12 cellular contexts compared by ENCODE assay signal in genomic region chr16:66899310-66899944, GRCh38. TPM values are rescaled to one million over a fixed set of nuclear protein-coding genes. Genes with fewer than 3 reads are reported as not detected.
DNase-seq lines count a peak whose midpoint lies in the region; ATAC-seq, FAIRE-seq and TF ChIP-seq lines count a peak whose summit lies in the region.
"Had no signal": no experiment of that assay in that cellular context is flagged by ENCODE, and none has a peak within 500 bp of the region (broad histone marks: within the 10 kb centered on the region; RNA-seq: fewer than 3 reads in every experiment).

No MANE protein-coding gene starts in this region.

- no peaks in the 10 kb centered on the region for H3K27me3 Mint-ChIP-seq in mesothelial cell of epicardium (ENCODE audit: low read depth)
- H3K27me3 Mint-ChIP-seq in natural killer cell (ENCODE audit: low read depth in 2 of 2), result no peaks in the 10 kb centered on the region
- H3K27me3 Mint-ChIP-seq: central memory CD8-positive, alpha-beta T cell had no signal

- H3K27ac Mint-ChIP-seq in mesothelial cell of epicardium (peak overlapping the region; percentile 84), natural killer cell (no peak overlapping the region)
- H3K27ac Mint-ChIP-seq: memory B cell had no signal

- no peak for TF ChIP-seq POLR2A in H1 (IDR thresholded peaks at IDR 0.05; ENCODE audit: control extremely low read depth in 1 of 2, low read depth in 2 of 2, low read length in 2 of 2)

- H2BK120ac ChIP-seq in H1 (replicated peaks; ENCODE audit: low read depth, low read length), result no peak overlapping the region

- no peak for FAIRE-seq in H1 (lab: Jason Lieb, UNC)
- FAIRE-seq: A204.1 had no signal

- intact Hi-C loops in upper lobe of right lung (cut with DNase I), result no loop called here
- intact Hi-C loops in natural killer cell (cut with micrococcal nuclease), result no loop called here

- H3K14ac ChIP-seq in H1 (ENCODE audit: insufficient read length), result no peak overlapping the region

- no peak overlapping the region for H2AK5ac ChIP-seq in H1 (ENCODE audit: low read depth, low read length)

- no peak for TF ChIP-seq CTCF in H1 (IDR thresholded peaks at IDR 0.05; ENCODE audit: control extremely low read depth in 1 of 3, insufficient read depth in 1 of 3, low read depth in 1 of 3, low read length in 3 of 3)
- no peak for TF ChIP-seq CTCF in mesothelial cell of epicardium (IDR thresholded peaks at IDR 0.05; ENCODE audit: unreplicated experiment)
- TF ChIP-seq CTCF in upper lobe of right lung (IDR thresholded peaks at IDR 0.05), result no peak
- no peak for TF ChIP-seq CTCF in natural killer cell (IDR thresholded peaks at IDR 0.05)

- H4K91ac ChIP-seq in H1 (replicated peaks; ENCODE audit: insufficient read length, low read length), result no peak overlapping the region

- DNase-seq in NCI-H1092 treated with DMSO at 0.1 percent for 48 hours (lab: John Stamatoyannopoulos, UW), result peak; percentile 40
- DNase-seq in NCI-H1092 (lab: John Stamatoyannopoulos, UW), result no peak
- DNase-seq in H1 (ENCODE audit: low read depth in 1 of 2, low spot score in 2 of 2), result no peak
- DNase-seq in mesothelial cell of epicardium (ENCODE audit: low spot score in 2 of 2, unreplicated experiment in 2 of 2), result no peak
- DNase-seq in upper lobe of right lung, result no peak
- no peak for DNase-seq in HT-29 (ENCODE audit: low spot score)
- DNase-seq in natural killer cell, result no peak

- H2BK20ac ChIP-seq in H1 (ENCODE audit: low read length), result no peak overlapping the region

- CTCF ChIA-PET in H1 (lab: Charles Lee; ENCODE audit: partially characterized antibody), result interaction anchor here (0.8 to 42.0 kb wide), 4 partner anchors 16 to 79 kb away, joined by 3 to 1009 read pairs (median 24); partner anchors contain the start of genes CDH16, CIAO2B and RRAD

- no peak overlapping the region for H3K9ac ChIP-seq in H1 (replicated peaks in 1 of 4; ENCODE audit: extremely low read depth in 1 of 4, low read depth in 3 of 4, low read length in 3 of 4)

- no peak overlapping the region for H3K56ac ChIP-seq in H1 (replicated peaks; ENCODE audit: insufficient read length, low read depth, low read length)

- no peak overlapping the region for H3K4ac ChIP-seq in H1 (replicated peaks; ENCODE audit: insufficient read length, low read depth, low read length)

- H3K4me3 Mint-ChIP-seq in mesothelial cell of epicardium, result no peak overlapping the region
- H3K4me3 Mint-ChIP-seq in natural killer cell, result no peak overlapping the region
- H3K4me3 Mint-ChIP-seq: central memory CD8-positive, alpha-beta T cell; memory B cell had no signal

- H3K4me1 Mint-ChIP-seq in mesothelial cell of epicardium (peaks cover 31% of the 10 kb centered on the region), natural killer cell (peaks cover 0 to 17% of the 10 kb centered on the region in 2 donors)

- no peaks in the 10 kb centered on the region for H3K36me3 ChIP-seq in H1 (ENCODE audit: control insufficient read depth in 2 of 4, insufficient read depth in 4 of 4, low read length in 3 of 4)
- H3K36me3 ChIP-seq in upper lobe of right lung, result no peaks in the 10 kb centered on the region

- POLR2A ChIA-PET in H1 (lab: Charles Lee; ENCODE audit: partially characterized antibody), result interaction anchor here (1.0 to 2.3 kb wide), 2 partner anchors 19 kb away, joined by 3 to 5 read pairs; partner anchors contain the start of genes CDH16 and PDP2

- ATAC-seq in upper lobe of right lung (no peak), GM18517 (IDR thresholded peaks at IDR 0.05; ENCODE audit: unreplicated experiment) (no peak), natural killer cell (no peak)
- ATAC-seq: activated CD4-positive, CD25-positive, alpha-beta regulatory T cell treated with anti-CD3 and anti-CD28 coated beads, Interleukin-2, amount 50 U/mL, for 24 hours had no signal

- no peak for TF ChIP-seq RAD21 in H1 (IDR thresholded peaks at IDR 0.05 in 1 of 2, conservative IDR thresholded peaks at IDR 0.05 in 1 of 2; ENCODE audit: low read depth in 2 of 2, low read length in 2 of 2)

- H4K5ac ChIP-seq in H1 (ENCODE audit: insufficient read length, low read depth, low read length), result no peak overlapping the region

- no peak overlapping the region for H4K8ac ChIP-seq in H1 (ENCODE audit: extremely low read depth, insufficient read depth, low read length)

- no peak overlapping the region for H3K4me2 ChIP-seq in H1 (ENCODE audit: insufficient read depth in 1 of 2, low read depth in 2 of 2, low read length in 2 of 2)

- H3K79me1 ChIP-seq in H1 (ENCODE audit: low read depth, low read length), result no peaks in the 10 kb centered on the region

- peak overlapping the region; percentile 88; the same call in 1 of the 2 replicates for H2BK15ac ChIP-seq in H1 (ENCODE audit: low read length)

- H3K4me1 ChIP-seq in H1 (replicated peaks in 1 of 4; ENCODE audit: control insufficient read depth in 3 of 4, insufficient read depth in 4 of 4, low read length in 3 of 4) (peaks cover 0 to 6% (median 2%) of the 10 kb centered on the region in 4 experiments; a peak in 3 of 7 replicates), upper lobe of right lung (peaks cover 28% of the 10 kb centered on the region)

- H3K9me3 ChIP-seq in H1 (ENCODE audit: insufficient read depth in 2 of 2, low read depth in 1 of 2, low read length in 1 of 2) (no peaks in the 10 kb centered on the region), upper lobe of right lung (no peaks in the 10 kb centered on the region)

- H3K23me2 ChIP-seq in H1 (ENCODE audit: low read depth, low read length), result no peaks in the 10 kb centered on the region

- 0 out of 2 replicates have a peak overlapping the region, but pooled peaks have one; percentile 9 for H2BK12ac ChIP-seq in H1 (ENCODE audit: low read depth, low read length)

- H3K36me3 Mint-ChIP-seq in mesothelial cell of epicardium (no peaks in the 10 kb centered on the region), natural killer cell (no peaks in the 10 kb centered on the region)
- H3K36me3 Mint-ChIP-seq: memory B cell had no signal

- no peaks in the 10 kb centered on the region for H3K9me3 Mint-ChIP-seq in mesothelial cell of epicardium
- no peaks in the 10 kb centered on the region for H3K9me3 Mint-ChIP-seq in natural killer cell
- H3K9me3 Mint-ChIP-seq: central memory CD8-positive, alpha-beta T cell; memory B cell had no signal

- H3K27ac ChIP-seq in H1 (ENCODE audit: low read depth, low read length), result no peak overlapping the region
- peak overlapping the region; percentile 73 for H3K27ac ChIP-seq in upper lobe of right lung

- 77% methylated on average over 6 of the region's 6 CpGs; no CpG with 5 or more reads in 1 of the 2 experiments for WGBS in H1 (ENCODE audit: extremely low coverage in 1 of 2, insufficient coverage in 1 of 2, insufficient read length in 1 of 2, insufficient replicate concordance in 2 of 2, low coverage in 1 of 2, low lambda C conversion rate in 2 of 2, missing lambda C conversion rate in 1 of 2), 2 experiments

- no peak overlapping the region for H3K18ac ChIP-seq in H1 (ENCODE audit: extremely low read depth, low read length)

- no peak for TF ChIP-seq EP300 in H1 (IDR thresholded peaks at IDR 0.05; ENCODE audit: borderline replicate concordance in 1 of 2, low read depth in 2 of 2, low read length in 2 of 2)

- H3K4me3 ChIP-seq in H1 (ENCODE audit: extremely low read depth in 1 of 4, insufficient read depth in 2 of 4, low read depth in 3 of 4, low read length in 4 of 4) (no peak overlapping the region), upper lobe of right lung (no peak overlapping the region)

- peaks cover 4 to 7% of the 10 kb centered on the region in 2 experiments for H4K20me1 ChIP-seq in H1 (replicated peaks in 1 of 2; ENCODE audit: control insufficient read depth in 1 of 2, insufficient read depth in 2 of 2, low read length in 2 of 2)

- H3K23ac ChIP-seq in H1 (ENCODE audit: insufficient read length), result no peak overlapping the region

- no peaks in the 10 kb centered on the region for H3K79me2 ChIP-seq in H1 (ENCODE audit: control insufficient read depth in 1 of 2, insufficient read depth in 2 of 2, low read length in 2 of 2)

- H2BK5ac ChIP-seq in H1 (ENCODE audit: low read depth, low read length), result no peak overlapping the region

- H3K27me3 ChIP-seq in H1 (replicated peaks in 1 of 4; ENCODE audit: control insufficient read depth in 3 of 4, extremely low read depth in 1 of 4, insufficient read depth in 3 of 4, low read length in 3 of 4) (no peaks in the 10 kb centered on the region; a peak in 1 of 7 replicates), upper lobe of right lung (no peaks in the 10 kb centered on the region)

- H2AFZ ChIP-seq in H1 (ENCODE audit: low read length), result no peak overlapping the region

RNA-seq across cellular contexts. Expression of gene PDP2, which starts 19.1 kb away (rescaled TPM):
- 36.0 and 36.5 TPM in 2 replicates for total RNA-seq in H1 (2021; fragmentation: NEBNext Ultra II Directional; extraction: Animal tissue kit (Norgen Biotek cat#: 25700))
- polyA plus RNA-seq in H1 (2011; rRNA removed), result 10.1 and 11.7 TPM in 2 replicates
- 15.6 TPM for polyA plus RNA-seq in H1 (2011; cell fraction: cytosol; rRNA removed)
- 20.5 TPM for polyA plus RNA-seq in H1 (2011; cell fraction: nucleus; rRNA removed)
- polyA plus RNA-seq in H1 (2012, experiment 1 of 2), result 10.6 to 16.3 TPM (median 15.7 TPM) in 4 replicates
- polyA plus RNA-seq in H1 (2012, experiment 2 of 2), result 14.4 TPM
- polyA plus RNA-seq in H1 (2013, experiment 1 of 2), result 13.5 TPM
- 12.7 TPM for polyA plus RNA-seq in H1 (2013, experiment 2 of 2)
- 97.6 and 123 TPM in 2 replicates for polyA minus RNA-seq in H1 (2011; rRNA and poly(A)+ RNA removed)
- polyA minus RNA-seq in H1 (2011; cell fraction: cytosol; rRNA and poly(A)+ RNA removed), result 19.5 TPM
- polyA minus RNA-seq in H1 (2011; cell fraction: nucleus; rRNA and poly(A)+ RNA removed), result 28.7 TPM
- 16.7 to 17.4 TPM (median 16.9 TPM) in 3 replicates for total RNA-seq in mesothelial cell of epicardium
- total RNA-seq in upper lobe of right lung, result 22.4 TPM
- 2.8 and 5.3 TPM in 2 replicates for total RNA-seq in HT-29 (2014; rRNA removed; shearing (Covaris generic))
- 10 to 100 TPM; 10.2 to 16.5 (median 11.0) TPM for total RNA-seq in natural killer cell

RNA-seq across cellular contexts. Expression of gene CDH16, which starts 19.3 kb away (rescaled TPM):
- total RNA-seq in H1 (2021; fragmentation: NEBNext Ultra II Directional; extraction: Animal tissue kit (Norgen Biotek cat#: 25700)), result not detected in 2 replicates
- polyA plus RNA-seq in H1 (2011; rRNA removed), result not detected in 2 replicates
- polyA plus RNA-seq in H1 (2011; cell fraction: cytosol; rRNA removed), result not detected
- not detected for polyA plus RNA-seq in H1 (2011; cell fraction: nucleus; rRNA removed)
- not detected in 4 replicates for polyA plus RNA-seq in H1 (2012, experiment 1 of 2)
- polyA plus RNA-seq in H1 (2012, experiment 2 of 2), result not detected
- polyA plus RNA-seq in H1 (2013, experiment 1 of 2), result not detected
- not detected for polyA plus RNA-seq in H1 (2013, experiment 2 of 2)
- polyA minus RNA-seq in H1 (2011; rRNA and poly(A)+ RNA removed), result not detected in 2 replicates
- polyA minus RNA-seq in H1 (2011; cell fraction: cytosol; rRNA and poly(A)+ RNA removed), result not detected
- not detected for polyA minus RNA-seq in H1 (2011; cell fraction: nucleus; rRNA and poly(A)+ RNA removed)
- not detected in 3 replicates for total RNA-seq in mesothelial cell of epicardium
- not detected for total RNA-seq in upper lobe of right lung
- total RNA-seq in HT-29 (2014; rRNA removed; shearing (Covaris generic)), result not detected in 2 replicates
- not detected for total RNA-seq in natural killer cell

RNA-seq across cellular contexts. Expression of gene RRAD, which starts 25.9 kb away (rescaled TPM):
- not detected in 2 replicates for total RNA-seq in H1 (2021; fragmentation: NEBNext Ultra II Directional; extraction: Animal tissue kit (Norgen Biotek cat#: 25700))
- polyA plus RNA-seq in H1 (2011; rRNA removed), result 0.08 and 0.17 TPM in 2 replicates
- polyA plus RNA-seq in H1 (2011; cell fraction: cytosol; rRNA removed), result 0.26 TPM
- 0.57 TPM for polyA plus RNA-seq in H1 (2011; cell fraction: nucleus; rRNA removed)
- polyA plus RNA-seq in H1 (2012, experiment 1 of 2), result 0.16 to 0.83 TPM (median 0.18 TPM) in 3 of 4 replicates, not detected in the other
- polyA plus RNA-seq in H1 (2012, experiment 2 of 2), result 0.16 TPM
- 0.08 TPM for polyA plus RNA-seq in H1 (2013, experiment 1 of 2)
- 0.09 TPM for polyA plus RNA-seq in H1 (2013, experiment 2 of 2)
- polyA minus RNA-seq in H1 (2011; rRNA and poly(A)+ RNA removed), result not detected in 2 replicates
- not detected for polyA minus RNA-seq in H1 (2011; cell fraction: cytosol; rRNA and poly(A)+ RNA removed)
- not detected for polyA minus RNA-seq in H1 (2011; cell fraction: nucleus; rRNA and poly(A)+ RNA removed)
- total RNA-seq in mesothelial cell of epicardium (2.7 to 3.7 TPM (median 2.9 TPM) in 3 replicates), upper lobe of right lung (11.1 TPM), natural killer cell (1 to 10 TPM; 1.8 to 4.5 (median 2.8) TPM)
- 0.08 and 1.7 TPM in 2 replicates for total RNA-seq in HT-29 (2014; rRNA removed; shearing (Covaris generic))

RNA-seq across cellular contexts. Expression of gene CIAO2B, which starts 34.8 kb away (rescaled TPM):
- 65.6 and 71.3 TPM in 2 replicates for total RNA-seq in H1 (2021; fragmentation: NEBNext Ultra II Directional; extraction: Animal tissue kit (Norgen Biotek cat#: 25700))
- polyA plus RNA-seq in H1 (2011; rRNA removed), result 248 and 256 TPM in 2 replicates
- 191 TPM for polyA plus RNA-seq in H1 (2011; cell fraction: cytosol; rRNA removed)
- polyA plus RNA-seq in H1 (2011; cell fraction: nucleus; rRNA removed), result 156 TPM
- polyA plus RNA-seq in H1 (2012, experiment 1 of 2), result 67.2 to 137 TPM (median 134 TPM) in 4 replicates
- polyA plus RNA-seq in H1 (2012, experiment 2 of 2), result 152 TPM
- 82.5 TPM for polyA plus RNA-seq in H1 (2013, experiment 1 of 2)
- 88.9 TPM for polyA plus RNA-seq in H1 (2013, experiment 2 of 2)
- polyA minus RNA-seq in H1 (2011; rRNA and poly(A)+ RNA removed), result 69.6 and 94.4 TPM in 2 replicates
- polyA minus RNA-seq in H1 (2011; cell fraction: cytosol; rRNA and poly(A)+ RNA removed), result 53.9 TPM
- polyA minus RNA-seq in H1 (2011; cell fraction: nucleus; rRNA and poly(A)+ RNA removed), result 28.7 TPM
- total RNA-seq in mesothelial cell of epicardium, result 52.1 to 56.1 TPM (median 54.5 TPM) in 3 replicates
- total RNA-seq in upper lobe of right lung, result 69.4 TPM
- total RNA-seq in HT-29 (2014; rRNA removed; shearing (Covaris generic)), result 242 and 281 TPM in 2 replicates
- 10 to 100 TPM; 57.2 to 62.8 (median 60.0) TPM for total RNA-seq in natural killer cell

RNA-seq across cellular contexts. Expression of gene CES2, which starts 35.9 kb away (rescaled TPM):
- 14.4 and 14.7 TPM in 2 replicates for total RNA-seq in H1 (2021; fragmentation: NEBNext Ultra II Directional; extraction: Animal tissue kit (Norgen Biotek cat#: 25700))
- 8.6 and 16.8 TPM in 2 replicates for polyA plus RNA-seq in H1 (2011; rRNA removed)
- 12.2 TPM for polyA plus RNA-seq in H1 (2011; cell fraction: cytosol; rRNA removed)
- 34.5 TPM for polyA plus RNA-seq in H1 (2011; cell fraction: nucleus; rRNA removed)
- polyA plus RNA-seq in H1 (2012, experiment 1 of 2), result 12.3 to 15.9 TPM (median 14.2 TPM) in 4 replicates
- polyA plus RNA-seq in H1 (2012, experiment 2 of 2), result 10.4 TPM
- polyA plus RNA-seq in H1 (2013, experiment 1 of 2), result 14.2 TPM
- 12.1 TPM for polyA plus RNA-seq in H1 (2013, experiment 2 of 2)
- 16.0 and 19.1 TPM in 2 replicates for polyA minus RNA-seq in H1 (2011; rRNA and poly(A)+ RNA removed)
- 9.0 TPM for polyA minus RNA-seq in H1 (2011; cell fraction: cytosol; rRNA and poly(A)+ RNA removed)
- 33.8 TPM for polyA minus RNA-seq in H1 (2011; cell fraction: nucleus; rRNA and poly(A)+ RNA removed)
- total RNA-seq in mesothelial cell of epicardium, result 52.0 to 53.4 TPM (median 52.5 TPM) in 3 replicates
- 35.8 TPM for total RNA-seq in upper lobe of right lung
- 47.6 and 54.3 TPM in 2 replicates for total RNA-seq in HT-29 (2014; rRNA removed; shearing (Covaris generic))
- 10 to 100 TPM; 26.9 to 33.6 (median 33.1) TPM for total RNA-seq in natural killer cell
